Comparison of ENCODE assay signal across 29 cellular contexts in the genomic region with DNA sequence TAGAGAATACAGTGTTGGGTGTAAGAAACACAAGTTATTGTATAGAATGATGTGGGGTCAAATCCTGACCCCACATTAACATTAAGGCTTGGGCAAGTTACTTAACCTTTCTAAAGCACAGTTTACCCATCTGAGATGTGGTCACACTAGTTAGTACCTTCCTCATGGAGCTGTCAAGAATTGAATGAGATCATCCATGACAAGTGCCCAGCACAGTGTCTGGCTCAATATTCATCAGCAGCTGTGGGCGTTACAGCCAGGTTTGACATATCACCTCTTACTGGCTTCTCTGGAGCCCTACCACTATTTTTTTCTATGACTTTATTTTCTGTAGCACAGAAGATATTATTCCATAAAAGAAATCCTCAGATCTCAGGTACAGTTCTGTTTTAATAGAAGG.
"Had no signal": no experiment of that assay in that cellular context is flagged by ENCODE, and none has a peak within 500 bp of the region (broad histone marks: within the 10 kb centered on the region; RNA-seq: fewer than 3 reads in every experiment).

No MANE protein-coding gene starts in this region.

- ATAC-seq: activated CD4-positive, alpha-beta T cell treated with anti-CD3 and anti-CD28 coated beads for 36 hours; activated CD8-positive, alpha-beta memory T cell treated with anti-CD3 and anti-CD28 coated beads, Interleukin-2, amount 10 ng/mL, durations not matched to agents 7 days and 5 days; activated CD8-positive, alpha-beta T cell treated with anti-CD3 and anti-CD28 coated beads, Interleukin-2, amount 10 ng/mL, durations not matched to agents 7 days and 5 days; body of pancreas; effector memory CD8-positive, alpha-beta T cell; foreskin keratinocyte; gastrocnemius medialis; heart right ventricle had no signal

- H3K4me3 Mint-ChIP-seq: activated CD4-positive, alpha-beta memory T cell treated with anti-CD3 and anti-CD28 coated beads for 36 hours; activated CD4-positive, alpha-beta T cell treated with anti-CD3 and anti-CD28 coated beads for 36 hours; activated CD4-positive, alpha-beta T cell treated with anti-CD3 and anti-CD28 coated beads, Interleukin-2, amount 10 ng/mL, durations not matched to agents 24 days and 14 days; activated CD8-positive, alpha-beta memory T cell treated with anti-CD3 and anti-CD28 coated beads, Interleukin-2, amount 10 ng/mL, durations not matched to agents 7 days and 5 days; activated CD8-positive, alpha-beta T cell treated with anti-CD3 and anti-CD28 coated beads, Interleukin-2, amount 10 ng/mL, durations not matched to agents 7 days and 5 days; activated naive CD4-positive, alpha-beta T cell treated with anti-CD3 and anti-CD28 coated beads for 36 hours; activated naive CD4-positive, alpha-beta T cell treated with anti-CD3 and anti-CD28 coated beads, Interleukin-2, amount 50 U/mL, for 24 hours; activated naive CD8-positive, alpha-beta T cell treated with anti-CD3 and anti-CD28 coated beads, Interleukin-2, amount 10 ng/mL, durations not matched to agents 7 days and 5 days; effector memory CD8-positive, alpha-beta T cell had no signal

- H3K27me3 Mint-ChIP-seq: activated CD4-positive, alpha-beta memory T cell treated with anti-CD3 and anti-CD28 coated beads for 36 hours; activated CD4-positive, alpha-beta T cell treated with anti-CD3 and anti-CD28 coated beads for 36 hours; activated naive CD4-positive, alpha-beta T cell treated with anti-CD3 and anti-CD28 coated beads, Interleukin-2, amount 50 U/mL, for 24 hours had no signal

- H3K4me1 Mint-ChIP-seq: activated CD4-positive, alpha-beta T cell treated with anti-CD3 and anti-CD28 coated beads for 36 hours; activated CD4-positive, alpha-beta T cell treated with anti-CD3 and anti-CD28 coated beads, Interleukin-2, amount 10 ng/mL, durations not matched to agents 24 days and 14 days; activated CD8-positive, alpha-beta memory T cell treated with anti-CD3 and anti-CD28 coated beads, Interleukin-2, amount 10 ng/mL, durations not matched to agents 7 days and 5 days; activated naive CD8-positive, alpha-beta T cell treated with anti-CD3 and anti-CD28 coated beads, Interleukin-2, amount 10 ng/mL, durations not matched to agents 7 days and 5 days had no signal

- DNase-seq: activated CD4-positive, alpha-beta memory T cell treated with anti-CD3 and anti-CD28 coated beads for 36 hours; activated CD4-positive, alpha-beta T cell treated with anti-CD3 and anti-CD28 coated beads for 36 hours; activated CD4-positive, alpha-beta T cell treated with anti-CD3 and anti-CD28 coated beads, Interleukin-2, amount 10 ng/mL, durations not matched to agents 24 days and 14 days; activated CD4-positive, CD25-positive, alpha-beta regulatory T cell; activated CD4-positive, CD25-positive, alpha-beta regulatory T cell treated with anti-CD3 and anti-CD28 coated beads, Interleukin-2, amount 50 U/mL, for 72 hours; activated CD8-positive, alpha-beta memory T cell treated with anti-CD3 and anti-CD28 coated beads, Interleukin-2, amount 10 ng/mL, durations not matched to agents 7 days and 5 days; activated CD8-positive, alpha-beta memory T cell treated with anti-CD3 and anti-CD28 coated beads, Interleukin-2, amount 50 U/mL, for 4 hours; activated CD8-positive, alpha-beta T cell treated with anti-CD3 and anti-CD28 coated beads, Interleukin-2, amount 10 ng/mL, durations not matched to agents 7 days and 5 days; activated effector memory CD4-positive, alpha-beta T cell treated with anti-CD3 and anti-CD28 coated beads, Interleukin-2, amount 50 U/mL, for 16 hours; activated naive CD4-positive, alpha-beta T cell treated with anti-CD3 and anti-CD28 coated beads for 36 hours; activated naive CD8-positive, alpha-beta T cell treated with anti-CD3 and anti-CD28 coated beads, Interleukin-2, amount 10 ng/mL, durations not matched to agents 7 days and 5 days; activated T-cell treated with anti-CD3 and anti-CD28 coated beads, Interleukin-2, amount 50 U/mL, for 1 hour; amygdala; aorta; body of pancreas; caudate nucleus; cortex of kidney; dermis blood vessel endothelial cell; effector CD4-positive, alpha-beta T cell; effector memory CD8-positive, alpha-beta T cell; erythroblast; foreskin keratinocyte; gastrocnemius medialis; glutamatergic neuron; heart right ventricle; T-helper 2 cell had no signal

- FAIRE-seq: colon had no signal

- H3K9me3 Mint-ChIP-seq: activated CD4-positive, alpha-beta memory T cell treated with anti-CD3 and anti-CD28 coated beads for 36 hours; activated CD4-positive, alpha-beta T cell treated with anti-CD3 and anti-CD28 coated beads, Interleukin-2, amount 10 ng/mL, durations not matched to agents 24 days and 14 days; activated naive CD4-positive, alpha-beta T cell treated with anti-CD3 and anti-CD28 coated beads for 36 hours; activated naive CD4-positive, alpha-beta T cell treated with anti-CD3 and anti-CD28 coated beads, Interleukin-2, amount 50 U/mL, for 24 hours; activated T-helper 2 cell treated with anti-CD3 and anti-CD28 coated beads, Interferon-gamma antibody, Interleukin-2, Interleukin-4, amounts not matched to agents 10 μg/mL and 5 μg/mL and 100 μg/mL, durations not matched to agents 14 hours and 24 hours and 36 hours; effector memory CD8-positive, alpha-beta T cell had no signal

- H3K27ac Mint-ChIP-seq: activated CD4-positive, alpha-beta memory T cell treated with anti-CD3 and anti-CD28 coated beads for 36 hours; activated CD4-positive, alpha-beta T cell treated with anti-CD3 and anti-CD28 coated beads for 36 hours; activated CD4-positive, alpha-beta T cell treated with anti-CD3 and anti-CD28 coated beads, Interleukin-2, amount 10 ng/mL, durations not matched to agents 24 days and 14 days; activated CD8-positive, alpha-beta memory T cell treated with anti-CD3 and anti-CD28 coated beads, Interleukin-2, amount 10 ng/mL, durations not matched to agents 7 days and 5 days; activated CD8-positive, alpha-beta T cell treated with anti-CD3 and anti-CD28 coated beads, Interleukin-2, amount 10 ng/mL, durations not matched to agents 7 days and 5 days; activated naive CD4-positive, alpha-beta T cell treated with anti-CD3 and anti-CD28 coated beads for 36 hours; activated naive CD4-positive, alpha-beta T cell treated with anti-CD3 and anti-CD28 coated beads, Interleukin-2, amount 50 U/mL, for 24 hours; activated naive CD8-positive, alpha-beta T cell treated with anti-CD3 and anti-CD28 coated beads, Interleukin-2, amount 10 ng/mL, durations not matched to agents 7 days and 5 days; activated T-helper 2 cell treated with anti-CD3 and anti-CD28 coated beads, Interferon-gamma antibody, Interleukin-2, Interleukin-4, amounts not matched to agents 10 μg/mL and 5 μg/mL and 100 μg/mL, durations not matched to agents 14 hours and 24 hours and 36 hours; effector memory CD8-positive, alpha-beta T cell had no signal

- H3K36me3 Mint-ChIP-seq: activated CD4-positive, alpha-beta memory T cell treated with anti-CD3 and anti-CD28 coated beads for 36 hours; activated CD8-positive, alpha-beta memory T cell treated with anti-CD3 and anti-CD28 coated beads, Interleukin-2, amount 10 ng/mL, durations not matched to agents 7 days and 5 days; activated naive CD4-positive, alpha-beta T cell treated with anti-CD3 and anti-CD28 coated beads, Interleukin-2, amount 50 U/mL, for 24 hours; activated naive CD8-positive, alpha-beta T cell treated with anti-CD3 and anti-CD28 coated beads, Interleukin-2, amount 10 ng/mL, durations not matched to agents 7 days and 5 days had no signal
